ENCODE assay signal across 11 cellular contexts in genomic region chr19:14416743-14417214, GRCh38. TPM values are rescaled to one million over a fixed set of nuclear protein-coding genes. Genes with fewer than 3 reads are reported as not detected.
A peak's percentile ranks its signal among the peaks of the same experiment; 100 is the strongest.
DNase-seq lines count a peak whose midpoint lies in the region; ATAC-seq and TF ChIP-seq lines count a peak whose summit lies in the region.
"Had no signal": no experiment of that assay in that cellular context is flagged by ENCODE, and none has a peak within 500 bp of the region (broad histone marks: within the 10 kb centered on the region; RNA-seq: fewer than 3 reads in every experiment).

No MANE protein-coding gene starts in this region.

- H3K9me3 Mint-ChIP-seq in T-helper 2 cell treated with Interferon-gamma antibody and Interleukin-4, amounts not matched to agents 5 μg/mL and 100 μg/mL, for 36 hours, result no peaks in the 10 kb centered on the region
- H3K9me3 Mint-ChIP-seq in osteocyte (ENCODE audit: unreplicated experiment), result no peaks in the 10 kb centered on the region

- no peak for ATAC-seq in GM18519 (IDR thresholded peaks at IDR 0.05; ENCODE audit: low FRiP score, unreplicated experiment)

- peak overlapping the region in 1 of 3 experiments; percentile 1 for H3K4me3 ChIP-seq in mammary epithelial cell (replicated peaks in 1 of 3; ENCODE audit: insufficient read depth in 1 of 3, low read depth in 2 of 3, low read length in 3 of 3)

- DNase-seq in T-helper 2 cell treated with Interferon-gamma antibody and Interleukin-4, amounts not matched to agents 5 μg/mL and 100 μg/mL, for 36 hours (ENCODE audit: low spot score), result no peak
- DNase-seq in T-helper 2 cell (no peak), NAMALWA (ENCODE audit: low spot score) (peak; percentile 58), mammary epithelial cell (no peak), osteocyte (ENCODE audit: extremely low spot score, unreplicated experiment) (no peak), GM19238 (ENCODE audit: insufficient read length, low spot score) (no peak), NCI-H524 treated with DMSO at 0.1 percent for 48 hours (lab: John Stamatoyannopoulos, UW) (no peak)
- DNase-seq: activated CD4-positive, alpha-beta T cell treated with anti-CD3 and anti-CD28 coated beads for 4 hours had no signal

- peak overlapping the region; percentile 94 for H3K4me3 Mint-ChIP-seq in T-helper 2 cell treated with Interferon-gamma antibody and Interleukin-4, amounts not matched to agents 5 μg/mL and 100 μg/mL, for 36 hours
- peak overlapping the region; percentile 46 for H3K4me3 Mint-ChIP-seq in osteocyte (ENCODE audit: unreplicated experiment)

- peaks cover 74% of the 10 kb centered on the region for H3K79me2 ChIP-seq in mammary epithelial cell (ENCODE audit: insufficient read depth, low read length)

- no peak overlapping the region for H3K9ac ChIP-seq in mammary epithelial cell (ENCODE audit: insufficient read depth, low read length)

- WGBS in mammary epithelial cell (ENCODE audit: low coverage, missing lambda C conversion rate), result 55% methylated on average over 7 of the region's 7 CpGs

- H3K36me3 ChIP-seq in mammary epithelial cell (ENCODE audit: insufficient read depth, low read length), result peaks cover 5% of the 10 kb centered on the region

- peaks cover 2% of the 10 kb centered on the region for H3K27me3 Mint-ChIP-seq in T-helper 2 cell treated with Interferon-gamma antibody and Interleukin-4, amounts not matched to agents 5 μg/mL and 100 μg/mL, for 36 hours (ENCODE audit: low read depth)
- no peaks in the 10 kb centered on the region for H3K27me3 Mint-ChIP-seq in osteocyte (ENCODE audit: unreplicated experiment)

- dilution Hi-C loops in mammary epithelial cell (cut with HindIII; ENCODE audit: low sequenced_read_pairs), result no loop called here

- no peak overlapping the region for H3K27ac ChIP-seq in mammary epithelial cell (ENCODE audit: insufficient read depth, low read depth, low read length)

- no peaks in the 10 kb centered on the region for H3K9me3 ChIP-seq in mammary epithelial cell (replicated peaks; ENCODE audit: insufficient read depth, low read length)
- H3K9me3 ChIP-seq: tibial nerve had no signal

- peaks cover 8% of the 10 kb centered on the region for H4K20me1 ChIP-seq in mammary epithelial cell (ENCODE audit: insufficient read depth, low read length)

- peaks cover 39% of the 10 kb centered on the region for H3K4me1 Mint-ChIP-seq in T-helper 2 cell treated with Interferon-gamma antibody and Interleukin-4, amounts not matched to agents 5 μg/mL and 100 μg/mL, for 36 hours (ENCODE audit: low read depth)
- H3K4me1 Mint-ChIP-seq in osteocyte (ENCODE audit: unreplicated experiment), result peaks cover 53% of the 10 kb centered on the region

- in situ Hi-C loops in mammary epithelial cell (cut with MboI; ENCODE audit: low sequenced_read_pairs in 2 of 2), result loop anchor here in 1 of 2 donors (25.0 kb wide), 1 partner anchor 529 kb away; the partner anchor contains the start of gene NANOS3

- peaks cover 52% of the 10 kb centered on the region for H3K36me3 Mint-ChIP-seq in T-helper 2 cell treated with Interferon-gamma antibody and Interleukin-4, amounts not matched to agents 5 μg/mL and 100 μg/mL, for 36 hours (ENCODE audit: low read depth)
- H3K36me3 Mint-ChIP-seq in osteocyte (ENCODE audit: unreplicated experiment), result peaks cover 11% of the 10 kb centered on the region

- no peak for TF ChIP-seq CTCF in mammary epithelial cell (conservative IDR thresholded peaks at IDR 0.05 in 1 of 2, IDR thresholded peaks at IDR 0.05 in 1 of 2; ENCODE audit: extremely low read depth in 1 of 2, insufficient read depth in 1 of 2, low read depth in 1 of 2, low read length in 2 of 2)
- no peak for TF ChIP-seq CTCF in osteocyte (IDR thresholded peaks at IDR 0.05)

- H3K27ac Mint-ChIP-seq in T-helper 2 cell treated with Interferon-gamma antibody and Interleukin-4, amounts not matched to agents 5 μg/mL and 100 μg/mL, for 36 hours, result peak overlapping the region; percentile 89
- peak overlapping the region; percentile 38 for H3K27ac Mint-ChIP-seq in osteocyte (ENCODE audit: unreplicated experiment)

- intact Hi-C loops in mammary epithelial cell (cut with micrococcal nuclease), result no loop called here

- H3K27me3 ChIP-seq in mammary epithelial cell (ENCODE audit: insufficient read depth, low read length), result no peaks in the 10 kb centered on the region
- H3K27me3 ChIP-seq: tibial nerve had no signal

- peaks cover 20% of the 10 kb centered on the region for H3K4me1 ChIP-seq in mammary epithelial cell (ENCODE audit: insufficient read depth, low read length)

- H2AFZ ChIP-seq in mammary epithelial cell (ENCODE audit: low read depth, low read length), result no peak overlapping the region

- CTCF ChIA-PET in mammary epithelial cell (lab: Charles Lee; ENCODE audit: low non-redundant PET), result no interaction called here

- peak overlapping the region; percentile 65 for H3K4me2 ChIP-seq in mammary epithelial cell (ENCODE audit: insufficient read depth, low read depth, low read length)

- no TSS peak for BruUV-seq in mammary epithelial cell (replicated peaks; lab: Mats Ljungman, UMichigan)

RNA-seq across cellular contexts. Expression of gene DDX39A, which starts 2.4 kb away (rescaled TPM):
- 10 to 100 TPM; 34.0 to 74.4 TPM for total RNA-seq in mammary epithelial cell
- 108 TPM for polyA plus RNA-seq in mammary epithelial cell
- 67.1 TPM for polyA minus RNA-seq in mammary epithelial cell
- 66.0 and 71.0 TPM in 2 replicates for total RNA-seq in osteocyte

RNA-seq across cellular contexts. Expression of gene PKN1, which starts 16.3 kb away (rescaled TPM):
- total RNA-seq in mammary epithelial cell, result 10 to 100 TPM; 26.3 to 43.3 TPM
- polyA plus RNA-seq in mammary epithelial cell, result 8.3 TPM
- polyA minus RNA-seq in mammary epithelial cell, result 14.9 TPM
- total RNA-seq in osteocyte, result 151 and 162 TPM in 2 replicates

RNA-seq across cellular contexts. Expression of gene ADGRE5, which starts 35.5 kb away (rescaled TPM):
- total RNA-seq in mammary epithelial cell (10 to 100 TPM; 19.3 to 35.4 TPM), osteocyte (2.0 and 2.1 TPM in 2 replicates)
- polyA plus RNA-seq in mammary epithelial cell, result 17.5 TPM
- polyA minus RNA-seq in mammary epithelial cell, result 26.7 TPM

RNA-seq across cellular contexts. Expression of gene PTGER1, which starts 58.4 kb away (rescaled TPM):
- under 1 TPM; 0.56 to 0.83 TPM for total RNA-seq in mammary epithelial cell
- polyA plus RNA-seq in mammary epithelial cell, result not detected
- not detected for polyA minus RNA-seq in mammary epithelial cell
- total RNA-seq in osteocyte, result 1.0 and 1.6 TPM in 2 replicates
- total RNA-seq: frontal cortex had no signal
